In genomic region chr7:84658286-84658685, GRCh38 we compare ENCODE assay signal across 29 cellular contexts.
"Had no signal": no experiment of that assay in that cellular context is flagged by ENCODE, and none has a peak within 500 bp of the region (broad histone marks: within the 10 kb centered on the region; RNA-seq: fewer than 3 reads in every experiment).

No MANE protein-coding gene starts in this region.

- H3K4me3 ChIP-seq: pancreas, psoas muscle, right lobe of liver, sigmoid colon, stomach, thoracic aorta, thyroid gland, tibial nerve, upper lobe of left lung, vagina had no signal

- H3K9me3 ChIP-seq: neutrophil, pancreas, psoas muscle, right lobe of liver, sigmoid colon, stomach, thoracic aorta, thyroid gland, tibial nerve, upper lobe of left lung, vagina had no signal

- H3K27ac Mint-ChIP-seq: natural killer cell; nephron progenitor cell; progenitor cell of endocrine pancreas; stimulated activated effector memory CD8-positive, alpha-beta T cell treated with anti-CD3 and anti-CD28 coated beads, Interleukin-12 subunit alpha, Interleukin-12 subunit beta, amount 100 ng/mL, for 72 hours; stimulated activated naive B cell treated with anti-CD40 and anti-IgM and Interleukin-4, amounts not matched to agents 10 μg/mL and 1 μg/mL and 100 μg/mL, for 72 hours; stimulated activated naive CD8-positive, alpha-beta T cell treated with anti-CD3 and anti-CD28 coated beads, Interleukin-15, Interleukin-2, amounts not matched to agents 100 ng/mL and 50 ng/mL, for 24 hours had no signal

- H3K4me1 Mint-ChIP-seq: natural killer cell; neural crest cell; stimulated activated effector memory CD8-positive, alpha-beta T cell treated with anti-CD3 and anti-CD28 coated beads, Interleukin-12 subunit alpha, Interleukin-12 subunit beta, amount 100 ng/mL, for 72 hours; stimulated activated naive B cell treated with anti-CD40 and anti-IgM and Interleukin-4, amounts not matched to agents 10 μg/mL and 1 μg/mL and 100 μg/mL, for 72 hours had no signal

- H3K27ac ChIP-seq: neutrophil, pancreas, psoas muscle, right lobe of liver, sigmoid colon, stomach, thoracic aorta, thyroid gland, tibial nerve, upper lobe of left lung, vagina had no signal

- FAIRE-seq: pancreas, small intestine, urothelium cell line had no signal

- H3K36me3 ChIP-seq: neutrophil, pancreas, right lobe of liver, sigmoid colon, stomach, thoracic aorta, thyroid gland, tibial nerve, upper lobe of left lung, vagina had no signal

- H3K4me3 Mint-ChIP-seq: natural killer cell; nephron progenitor cell; neural crest cell; stimulated activated effector memory CD8-positive, alpha-beta T cell treated with anti-CD3 and anti-CD28 coated beads, Interleukin-12 subunit alpha, Interleukin-12 subunit beta, amount 100 ng/mL, for 72 hours; stimulated activated naive B cell treated with anti-CD40 and anti-IgM and Interleukin-4, amounts not matched to agents 10 μg/mL and 1 μg/mL and 100 μg/mL, for 72 hours; stimulated activated naive CD8-positive, alpha-beta T cell treated with anti-CD3 and anti-CD28 coated beads, Interleukin-15, Interleukin-2, amounts not matched to agents 100 ng/mL and 50 ng/mL, for 24 hours had no signal

- H3K36me3 Mint-ChIP-seq: natural killer cell; stimulated activated effector memory CD8-positive, alpha-beta T cell treated with anti-CD3 and anti-CD28 coated beads, Interleukin-12 subunit alpha, Interleukin-12 subunit beta, amount 100 ng/mL, for 72 hours; stimulated activated naive B cell treated with anti-CD40 and anti-IgM and Interleukin-4, amounts not matched to agents 10 μg/mL and 1 μg/mL and 100 μg/mL, for 72 hours had no signal

- H3K27me3 ChIP-seq: neutrophil, pancreas, right lobe of liver, sigmoid colon, stomach, thyroid gland, tibial nerve, upper lobe of left lung, vagina had no signal

- ATAC-seq: natural killer cell; pancreas; psoas muscle; right cardiac atrium; right lobe of liver; stimulated activated effector memory CD8-positive, alpha-beta T cell treated with anti-CD3 and anti-CD28 coated beads, Interleukin-12 subunit alpha, Interleukin-12 subunit beta, amount 100 ng/mL, for 72 hours; stimulated activated naive B cell treated with anti-CD40 and anti-IgM and Interleukin-4, amounts not matched to agents 10 μg/mL and 1 μg/mL and 100 μg/mL, for 72 hours had no signal

- H3K27me3 Mint-ChIP-seq: progenitor cell of endocrine pancreas; stimulated activated naive B cell treated with anti-CD40 and anti-IgM and Interleukin-4, amounts not matched to agents 10 μg/mL and 1 μg/mL and 100 μg/mL, for 72 hours; stimulated activated naive CD8-positive, alpha-beta T cell treated with anti-CD3 and anti-CD28 coated beads, Interleukin-15, Interleukin-2, amounts not matched to agents 100 ng/mL and 50 ng/mL, for 24 hours had no signal

- H3K4me1 ChIP-seq: pancreas, psoas muscle, right lobe of liver, stomach, thyroid gland, tibial nerve, upper lobe of left lung, vagina had no signal

- H3K9me3 Mint-ChIP-seq: nephron progenitor cell; neural crest cell; stimulated activated naive B cell treated with anti-CD40 and anti-IgM and Interleukin-4, amounts not matched to agents 10 μg/mL and 1 μg/mL and 100 μg/mL, for 72 hours; stimulated activated naive CD8-positive, alpha-beta T cell treated with anti-CD3 and anti-CD28 coated beads, Interleukin-15, Interleukin-2, amounts not matched to agents 100 ng/mL and 50 ng/mL, for 24 hours had no signal

- DNase-seq: natural killer cell; nephron progenitor cell; nucleus accumbens; pancreas; posterior cingulate gyrus; psoas muscle; right cardiac atrium; right lobe of liver; sigmoid colon; small intestine; stimulated activated CD4-positive, alpha-beta T cell treated with anti-CD3 and anti-CD28 coated beads, Interleukin-15, amount 100 ng/mL, for 24 hours; stimulated activated CD4-positive, alpha-beta T cell treated with anti-CD3 and anti-CD28 coated beads, Interleukin-2, amount 100 ng/mL, for 24 hours; stimulated activated CD4-positive, alpha-beta T cell treated with anti-CD3 and anti-CD28 coated beads, Interleukin-2, amount 100 ng/mL, for 48 hours; stimulated activated CD4-positive, alpha-beta T cell treated with anti-CD3 and anti-CD28 coated beads, Interleukin-4, amount 100 ng/mL, for 24 hours; stimulated activated naive B cell treated with anti-CD40 and anti-IgM and Interleukin-4, amounts not matched to agents 10 μg/mL and 1 μg/mL and 100 μg/mL, for 72 hours; stimulated activated naive CD4-positive, alpha-beta T cell treated with Interleukin-2 at 50 U/mL for 16 hours; stomach; thyroid gland; trophoblast cell; upper lobe of left lung had no signal
